In the genomic region with DNA sequence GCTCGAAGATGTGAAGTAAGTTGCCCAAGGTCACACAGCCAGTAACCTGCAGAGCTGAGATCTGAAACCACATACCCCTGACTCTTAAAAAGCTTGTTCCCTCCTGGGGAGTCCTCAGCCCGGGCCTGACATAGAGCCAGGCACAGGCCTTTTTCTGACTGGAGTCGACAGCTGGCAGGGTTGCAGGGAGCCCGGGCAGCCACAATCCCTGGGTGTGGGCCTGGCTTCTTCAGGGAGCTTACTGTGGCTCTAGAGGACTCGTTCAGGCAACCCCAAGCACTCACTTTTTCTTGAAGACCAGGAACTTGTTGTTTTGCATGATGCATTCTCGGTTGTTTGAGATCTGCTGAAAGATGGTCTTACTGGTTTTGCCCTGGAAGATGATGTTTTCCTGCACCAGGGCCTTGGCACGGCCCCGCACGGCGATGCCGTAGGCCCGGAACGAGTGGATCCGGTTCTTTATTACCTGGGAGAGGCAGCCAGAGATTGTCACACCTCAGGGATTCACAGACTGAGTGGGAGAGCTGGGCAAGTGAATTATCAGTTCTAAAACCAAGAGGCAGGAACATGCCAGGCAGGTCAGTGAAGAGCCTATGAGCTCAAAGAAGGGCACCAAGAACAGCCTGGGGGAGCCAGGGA, we compare ENCODE assay signal across 1 cellular context.
TF ChIP-seq lines count a peak whose summit lies in the region.

No MANE protein-coding gene starts in this region.

TF ChIP-seq in H1, 55 proteins besides CTCF, POLR2A, EP300 and RAD21:
- TF ChIP-seq CTBP2 (IDR thresholded peaks at IDR 0.05; ENCODE audit: borderline replicate concordance, insufficient read depth, insufficient read length, low read length): no peak
- no peak for TF ChIP-seq POU5F1 (IDR thresholded peaks at IDR 0.05; ENCODE audit: low read depth, low read length)
- TF ChIP-seq RNF2 (IDR thresholded peaks at IDR 0.05; ENCODE audit: borderline replicate concordance, low read depth, low read length, missing control alignments, poor library complexity, severe bottlenecking): no peak
- TF ChIP-seq SIX5 (IDR thresholded peaks at IDR 0.05; ENCODE audit: low read depth, low read length): no peak
- no peak for TF ChIP-seq SUZ12 (IDR thresholded peaks at IDR 0.05; ENCODE audit: low read length)
- TF ChIP-seq, protein P1, sequence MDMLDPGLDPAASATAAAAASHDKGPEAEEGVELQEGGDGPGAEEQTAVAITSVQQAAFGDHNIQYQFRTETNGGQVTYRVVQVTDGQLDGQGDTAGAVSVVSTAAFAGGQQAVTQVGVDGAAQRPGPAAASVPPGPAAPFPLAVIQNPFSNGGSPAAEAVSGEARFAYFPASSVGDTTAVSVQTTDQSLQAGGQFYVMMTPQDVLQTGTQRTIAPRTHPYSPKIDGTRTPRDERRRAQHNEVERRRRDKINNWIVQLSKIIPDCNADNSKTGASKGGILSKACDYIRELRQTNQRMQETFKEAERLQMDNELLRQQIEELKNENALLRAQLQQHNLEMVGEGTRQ (IDR thresholded peaks at IDR 0.05; ENCODE audit: low read length): no peak
- TF ChIP-seq SP1 (IDR thresholded peaks at IDR 0.05; ENCODE audit: low read depth, low read length): no peak
- no peak for TF ChIP-seq HDAC6 (IDR thresholded peaks at IDR 0.05; ENCODE audit: low read depth, low read length)
- TF ChIP-seq ZNF274 (IDR thresholded peaks at IDR 0.05; ENCODE audit: borderline replicate concordance, extremely low read depth, low read length): no peak
- TF ChIP-seq SRF (IDR thresholded peaks at IDR 0.05; ENCODE audit: low read depth, low read length): no peak
- no peak for TF ChIP-seq NANOG (IDR thresholded peaks at IDR 0.05; ENCODE audit: insufficient read depth, low read depth, low read length, poor library complexity, severe bottlenecking)
- TF ChIP-seq YY1 (IDR thresholded peaks at IDR 0.05; ENCODE audit: low read depth, low read length): no peak
- TF ChIP-seq GTF2F1 (IDR thresholded peaks at IDR 0.05; ENCODE audit: borderline replicate concordance, low read depth, low read length): no peak
- no peak for TF ChIP-seq SP2 (IDR thresholded peaks at IDR 0.05; ENCODE audit: low read length)
- no peak for TF ChIP-seq PHF8 (conservative IDR thresholded peaks at IDR 0.05; ENCODE audit: low read depth, low read length)
- TF ChIP-seq TCF12 (IDR thresholded peaks at IDR 0.05; ENCODE audit: low read depth, low read length): no peak
- TF ChIP-seq JUND (IDR thresholded peaks at IDR 0.05; ENCODE audit: low read length): no peak
- no peak for TF ChIP-seq GABPA (IDR thresholded peaks at IDR 0.05; ENCODE audit: borderline replicate concordance, insufficient read depth, low read length)
